ENCODE assay signal across 8 cellular contexts in genomic region chr19:35266904-35267817, GRCh38. TPM values are rescaled to one million over a fixed set of nuclear protein-coding genes. Genes with fewer than 3 reads are reported as not detected.
DNase-seq lines count a peak whose midpoint lies in the region; ATAC-seq and TF ChIP-seq lines count a peak whose summit lies in the region.

No MANE protein-coding gene starts in this region.

- H3K4me3 ChIP-seq in ovary: peak overlapping the region; percentile 73

- no peak for TF ChIP-seq POLR2A in ovary (IDR thresholded peaks at IDR 0.05)

- no peak for ATAC-seq in GM19397 (IDR thresholded peaks at IDR 0.05; ENCODE audit: unreplicated experiment)

- no peaks in the 10 kb centered on the region for H3K27me3 ChIP-seq in ovary

- 2 to 5% (median 3%) methylated on average over 43 to 67 of the region's 67 CpGs for WGBS in ovary, 3 donors

- no peaks in the 10 kb centered on the region for H3K36me3 ChIP-seq in ovary

- H3K4me1 ChIP-seq in ovary (ENCODE audit: insufficient read depth): peaks cover 14% of the 10 kb centered on the region

- H3K9me3 ChIP-seq in ovary: no peaks in the 10 kb centered on the region

- TF ChIP-seq EP300 in ovary (IDR thresholded peaks at IDR 0.05): no peak

- no peak for TF ChIP-seq CTCF in ovary (IDR thresholded peaks at IDR 0.05)

- peak overlapping the region; percentile 94 to 97 for H3K27ac ChIP-seq in ovary

- DNase-seq in GM03348 (ENCODE audit: low spot score) (peak; percentile 69), NCI-H526 treated with DMSO at 0.1 percent for 48 hours (lab: John Stamatoyannopoulos, UW) (peak; percentile 41), head of caudate nucleus (peak in 29 of 42 donors; percentile 13 to 75 (median 56)), ovary (peak; percentile 68 to 82 (median 75)), H4 (ENCODE audit: low spot score) (no peak), cortex of kidney (lab: John Stamatoyannopoulos, UW) (no peak)
- peak; percentile 51 for DNase-seq in activated naive CD4-positive, alpha-beta T cell treated with Interleukin-2 at 50 U/mL for 16 hours

- intact Hi-C loops in head of caudate nucleus (cut with DNase I): loop anchor here (5.0 kb wide), 1 partner anchor 125 kb away; the partner anchor contains the start of gene FXYD7
- intact Hi-C loops in ovary (cut with DNase I): loop anchor here in 3 of 4 donors (5.0 to 10.0 kb wide), 3 partner anchors 125 to 348 kb away; partner anchors contain the start of genes FXYD7 (in 2 of the 3) and HAUS5 (in 1 of the 3)

RNA-seq across cellular contexts. Expression of gene USF2, which starts 1.6 kb away (rescaled TPM):
- 100 to 1,000 TPM; 105 to 218 (median 159) TPM for total RNA-seq in ovary
- polyA plus RNA-seq in ovary: 100 to 1,000 TPM; 130 to 169 TPM
- 64.0 and 65.0 TPM in 2 replicates for total RNA-seq in H4 (2014; rRNA removed; shearing (Covaris generic))

RNA-seq across cellular contexts. Expression of gene HAMP, which starts 15.2 kb away (rescaled TPM):
- 1 to 10 TPM in 3 of 7 donors, under 1 TPM in 2, not detected in 2; 0.43 to 4.0 (median 1.3) TPM for total RNA-seq in ovary
- 1 to 10 TPM in 1 of 2 donors, not detected in 1; 1.1 TPM for polyA plus RNA-seq in ovary
- total RNA-seq in H4 (2014; rRNA removed; shearing (Covaris generic)): 0.15 TPM in 1 of 2 replicates, not detected in the other

RNA-seq across cellular contexts. Expression of gene LSR, which starts 18.4 kb away (rescaled TPM):
- 10 to 100 TPM in 4 of 7 donors, 1 to 10 TPM in 3; 7.2 to 69.8 (median 12.9) TPM for total RNA-seq in ovary
- polyA plus RNA-seq in ovary: 10 to 100 TPM in 1 of 2 donors, 1 to 10 TPM in 1; 3.3 to 13.4 TPM
- total RNA-seq in H4 (2014; rRNA removed; shearing (Covaris generic)): 1.1 and 1.7 TPM in 2 replicates

RNA-seq across cellular contexts. Expression of gene MAG, which starts 24.8 kb away (rescaled TPM):
- total RNA-seq in ovary: 100 to 1,000 TPM in 3 of 7 donors, 10 to 100 TPM in 4; 58.0 to 146 (median 94.2) TPM
- 100 to 1,000 TPM in 1 of 2 donors, 1 to 10 TPM in 1; 1.1 to 106 TPM for polyA plus RNA-seq in ovary
- 0.43 TPM in 1 of 2 replicates, not detected in the other for total RNA-seq in H4 (2014; rRNA removed; shearing (Covaris generic))

RNA-seq across cellular contexts. Expression of gene FAM187B, which starts 38.6 kb away (rescaled TPM):
- not detected for total RNA-seq in ovary
- polyA plus RNA-seq in ovary: under 1 TPM in 1 of 2 donors, not detected in 1; 0.06 TPM
- not detected in 2 replicates for total RNA-seq in H4 (2014; rRNA removed; shearing (Covaris generic))

Comparison
In these comparisons a context has a peak if more than half of its experiments do, and no peak if none do; other contexts are left out.
1. DNase-seq: peak in GM03348 (single experiment), NCI-H526 treated with DMSO at 0.1 percent for 48 hours (single experiment), activated naive CD4-positive, alpha-beta T cell treated with Interleukin-2 at 50 U/mL for 16 hours (single experiment), head of caudate nucleus (29 of 42) and ovary (5 of 5); none in H4 (single experiment) and cortex of kidney (single experiment).